8 cellular contexts compared by ENCODE assay signal in the genomic region with DNA sequence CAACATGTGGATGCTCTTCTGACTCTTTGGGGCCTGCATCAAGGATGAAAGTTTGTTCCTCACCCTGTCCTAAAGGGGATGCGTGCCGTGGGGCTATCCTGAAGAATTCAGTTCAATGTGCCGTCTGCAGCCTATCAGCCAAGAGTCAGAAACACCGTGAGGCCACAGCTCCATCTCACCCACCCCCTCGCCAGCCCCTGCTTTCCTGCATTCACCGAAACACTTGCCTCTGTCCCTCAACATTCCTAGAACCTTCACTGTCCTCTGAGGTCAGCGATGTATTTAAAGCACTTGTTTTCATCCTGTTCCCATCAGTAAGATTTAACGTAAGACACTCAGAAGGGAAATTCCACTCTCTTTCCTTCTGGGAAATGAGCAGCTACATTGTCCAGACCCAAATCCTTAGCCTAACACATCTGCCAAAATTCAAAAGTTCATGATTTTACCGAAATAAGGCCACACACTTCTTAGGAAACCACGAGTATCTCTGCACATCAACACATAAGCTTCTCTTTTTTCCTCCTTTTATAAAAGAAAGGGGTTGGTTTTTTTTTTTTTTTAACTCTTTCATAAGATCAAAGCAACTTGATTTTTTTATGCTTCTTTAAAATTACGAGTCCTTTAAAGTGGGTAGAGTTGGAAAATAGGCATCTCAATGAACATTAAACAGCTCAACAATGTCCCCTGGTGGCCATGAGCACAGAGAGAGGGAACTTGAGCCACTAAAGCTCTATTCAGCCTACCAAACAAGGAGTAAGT.
DNase-seq lines count a peak whose midpoint lies in the region; ATAC-seq and TF ChIP-seq lines count a peak whose summit lies in the region.

No MANE protein-coding gene starts in this region.

- no peak overlapping the region for H3K27ac Mint-ChIP-seq in activated CD4-positive, alpha-beta memory T cell treated with anti-CD3 and anti-CD28 coated beads, Interleukin-2, amount 10 ng/mL, durations not matched to agents 7 days and 5 days

- CTCF ChIA-PET in activated CD4-positive, alpha-beta memory T cell treated with anti-CD3 and anti-CD28 coated beads, Interleukin-2, amount 10 ng/mL, durations not matched to agents 7 days and 5 days (lab: Charles Lee): interaction anchor here (0.6 to 4.8 kb wide), 47 partner anchors 9 to 1393 kb away, joined by 3 to 117 read pairs (median 4); a partner anchor contains a TSS

- no peak overlapping the region for H3K4me3 Mint-ChIP-seq in activated CD4-positive, alpha-beta memory T cell treated with anti-CD3 and anti-CD28 coated beads, Interleukin-2, amount 10 ng/mL, durations not matched to agents 7 days and 5 days

- DNase-seq in Caki2 (ENCODE audit: low read depth) (peak; percentile 86), HAP-1 (ENCODE audit: low spot score in 2 of 2) (peak; percentile 50 to 74), NCI-H345 (lab: John Stamatoyannopoulos, UW) (peak; percentile 42), mucosa of descending colon (peak in 1 of 3 donors; percentile 90), UCSD-AML1 (lab: John Stamatoyannopoulos, UW; ENCODE audit: unreplicated experiment) (no peak)
- peak; percentile 71 for DNase-seq in activated CD4-positive, alpha-beta memory T cell treated with anti-CD3 and anti-CD28 coated beads, Interleukin-2, amount 10 ng/mL, durations not matched to agents 7 days and 5 days
- DNase-seq in effector CD8-positive, alpha-beta T cell (lab: John Stamatoyannopoulos, UW): peak; percentile 49
- peak; percentile 30 to 47 for DNase-seq in stimulated activated CD8-positive, alpha-beta memory T cell treated with anti-CD3 and anti-CD28 coated beads, Interleukin-4, amount 100 ng/mL, for 1 hour (ENCODE audit: low read depth in 2 of 2, low spot score in 1 of 2)

- H3K9me3 Mint-ChIP-seq in activated CD4-positive, alpha-beta memory T cell treated with anti-CD3 and anti-CD28 coated beads, Interleukin-2, amount 10 ng/mL, durations not matched to agents 7 days and 5 days: no peaks in the 10 kb centered on the region

- in situ Hi-C loops in Caki2 (cut with HindIII; ENCODE audit: low pct_unique_long_range_greater_than_20kb, low sequenced_read_pairs): no loop called here
- in situ Hi-C loops in HAP-1 (cut with MboI; ENCODE audit: low sequenced_read_pairs): loop anchor here (5.0 to 25.0 kb wide), 2 partner anchors 312 to 763 kb away; no protein-coding TSS in a partner anchor

- H3K9me3 ChIP-seq in HAP-1 (no peaks in the 10 kb centered on the region), mucosa of descending colon (no peaks in the 10 kb centered on the region)

- peak; percentile 86 for ATAC-seq in mucosa of descending colon

- POLR2A ChIA-PET in activated CD4-positive, alpha-beta memory T cell treated with anti-CD3 and anti-CD28 coated beads, Interleukin-2, amount 10 ng/mL, durations not matched to agents 7 days and 5 days (lab: Charles Lee): interaction anchor here (0.7 to 1.6 kb wide), 3 partner anchors 177 to 315 kb away, joined by 3 to 10 read pairs (median 5); a partner anchor contains a TSS

- H3K36me3 ChIP-seq in HAP-1 (replicated peaks) (no peaks in the 10 kb centered on the region), mucosa of descending colon (ENCODE audit: low read depth) (no peaks in the 10 kb centered on the region)

- H3K36me3 Mint-ChIP-seq in activated CD4-positive, alpha-beta memory T cell treated with anti-CD3 and anti-CD28 coated beads, Interleukin-2, amount 10 ng/mL, durations not matched to agents 7 days and 5 days (ENCODE audit: low read depth): peaks cover 36% of the 10 kb centered on the region

- intact Hi-C loops in mucosa of descending colon (cut with DNase I, micrococcal nuclease): loop anchor here (2.0 to 10.0 kb wide), 3 partner anchors 180 to 314 kb away; a partner anchor contains a TSS

- peaks cover 2% of the 10 kb centered on the region for H3K27me3 Mint-ChIP-seq in activated CD4-positive, alpha-beta memory T cell treated with anti-CD3 and anti-CD28 coated beads, Interleukin-2, amount 10 ng/mL, durations not matched to agents 7 days and 5 days

- peaks cover 19% of the 10 kb centered on the region for H3K4me1 Mint-ChIP-seq in activated CD4-positive, alpha-beta memory T cell treated with anti-CD3 and anti-CD28 coated beads, Interleukin-2, amount 10 ng/mL, durations not matched to agents 7 days and 5 days

- H3K4me3 ChIP-seq in HAP-1: no peak overlapping the region
- H3K4me3 ChIP-seq in mucosa of descending colon: no peak overlapping the region

- H3K27me3 ChIP-seq in HAP-1 (ENCODE audit: low read depth): no peaks in the 10 kb centered on the region

- peak; percentile 55 for TF ChIP-seq CTCF in mucosa of descending colon (IDR thresholded peaks at IDR 0.05)

- H3K4me1 ChIP-seq in HAP-1: no peaks in the 10 kb centered on the region
- H3K4me1 ChIP-seq in mucosa of descending colon (ENCODE audit: low read depth): peaks cover 14% of the 10 kb centered on the region
